1 cellular context compared by ENCODE assay signal in the genomic region with DNA sequence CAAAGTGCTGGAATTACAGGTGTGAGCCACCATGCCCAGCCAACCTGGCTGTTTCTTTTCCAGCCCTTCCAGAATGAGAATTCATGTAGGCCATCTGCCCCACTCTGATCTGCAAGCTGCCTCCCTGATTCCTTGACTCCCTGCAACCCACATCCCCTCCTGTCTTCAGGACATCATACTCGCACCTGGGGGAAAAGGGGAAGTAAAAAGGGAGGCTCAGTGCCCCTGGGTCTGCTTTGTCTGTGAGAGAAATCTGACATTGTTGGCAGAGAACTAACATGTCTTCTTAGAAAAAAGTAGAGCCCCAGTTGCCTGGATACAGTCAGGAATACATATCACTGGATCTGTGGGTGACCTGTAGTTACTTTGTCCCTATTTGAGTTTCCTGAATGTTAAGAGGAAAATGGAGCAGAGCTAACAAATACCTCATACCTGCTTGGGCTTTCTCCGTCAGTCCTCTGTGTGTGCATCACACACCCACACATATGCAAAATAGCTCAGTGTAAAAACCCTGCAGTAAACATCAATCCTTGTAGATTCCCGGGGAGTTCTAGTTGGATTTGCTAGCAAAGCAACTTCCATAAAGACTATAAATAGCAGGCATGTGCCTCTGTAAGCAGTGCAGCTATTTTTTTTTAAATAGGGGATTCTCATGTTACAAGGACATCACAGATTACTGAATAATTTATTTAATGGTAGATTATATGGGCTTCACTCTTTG.
TF ChIP-seq lines count a peak whose summit lies in the region.

No MANE protein-coding gene starts in this region.

TF ChIP-seq in HEK293, 187 proteins besides CTCF, POLR2A, EP300 and RAD21 (continued from another document):
- TF ChIP-seq, protein P1, sequence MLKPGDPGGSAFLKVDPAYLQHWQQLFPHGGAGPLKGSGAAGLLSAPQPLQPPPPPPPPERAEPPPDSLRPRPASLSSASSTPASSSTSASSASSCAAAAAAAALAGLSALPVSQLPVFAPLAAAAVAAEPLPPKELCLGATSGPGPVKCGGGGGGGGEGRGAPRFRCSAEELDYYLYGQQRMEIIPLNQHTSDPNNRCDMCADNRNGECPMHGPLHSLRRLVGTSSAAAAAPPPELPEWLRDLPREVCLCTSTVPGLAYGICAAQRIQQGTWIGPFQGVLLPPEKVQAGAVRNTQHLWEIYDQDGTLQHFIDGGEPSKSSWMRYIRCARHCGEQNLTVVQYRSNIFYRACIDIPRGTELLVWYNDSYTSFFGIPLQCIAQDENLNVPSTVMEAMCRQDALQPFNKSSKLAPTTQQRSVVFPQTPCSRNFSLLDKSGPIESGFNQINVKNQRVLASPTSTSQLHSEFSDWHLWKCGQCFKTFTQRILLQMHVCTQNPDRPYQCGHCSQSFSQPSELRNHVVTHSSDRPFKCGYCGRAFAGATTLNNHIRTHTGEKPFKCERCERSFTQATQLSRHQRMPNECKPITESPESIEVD (tag by site-specific recombination; IDR thresholded peaks at IDR 0.05): peak; percentile 77
- TF ChIP-seq ZFP3 (tag by site-specific recombination; IDR thresholded peaks at IDR 0.05; ENCODE audit: low read depth) (no peak), ZNF629 (tag by site-specific recombination; IDR thresholded peaks at IDR 0.05) (0 out of 2 replicates have a peak, but pooled peaks have one; percentile 23), ZBTB20 (tag by site-specific recombination; IDR thresholded peaks at IDR 0.05) (no peak), ZXDB (tag by site-specific recombination; IDR thresholded peaks at IDR 0.05) (no peak), ZNF426 (tag by site-specific recombination; IDR thresholded peaks at IDR 0.05) (no peak), ZNF121 (tag by site-specific recombination; IDR thresholded peaks at IDR 0.05) (no peak), YY1 (tag by site-specific recombination; IDR thresholded peaks at IDR 0.05) (no peak), YY2 (tag by site-specific recombination; IDR thresholded peaks at IDR 0.05) (no peak), ZNF555 (tag by site-specific recombination; conservative IDR thresholded peaks at IDR 0.05) (no peak), ZNF747 (tag by site-specific recombination; IDR thresholded peaks at IDR 0.05) (no peak), ZNF473 (tag by site-specific recombination; IDR thresholded peaks at IDR 0.05) (no peak), GLIS1 (tag by site-specific recombination; IDR thresholded peaks at IDR 0.05) (no peak), ZFP37 (tag by site-specific recombination; IDR thresholded peaks at IDR 0.05) (no peak), ZBTB17 (tag by site-specific recombination; IDR thresholded peaks at IDR 0.05) (0 out of 2 replicates have a peak, but pooled peaks have one; percentile 25), REST (tag by site-specific recombination; IDR thresholded peaks at IDR 0.05) (no peak), ZNF792 (tag by site-specific recombination; IDR thresholded peaks at IDR 0.05) (no peak)
- TF ChIP-seq, protein P2, sequence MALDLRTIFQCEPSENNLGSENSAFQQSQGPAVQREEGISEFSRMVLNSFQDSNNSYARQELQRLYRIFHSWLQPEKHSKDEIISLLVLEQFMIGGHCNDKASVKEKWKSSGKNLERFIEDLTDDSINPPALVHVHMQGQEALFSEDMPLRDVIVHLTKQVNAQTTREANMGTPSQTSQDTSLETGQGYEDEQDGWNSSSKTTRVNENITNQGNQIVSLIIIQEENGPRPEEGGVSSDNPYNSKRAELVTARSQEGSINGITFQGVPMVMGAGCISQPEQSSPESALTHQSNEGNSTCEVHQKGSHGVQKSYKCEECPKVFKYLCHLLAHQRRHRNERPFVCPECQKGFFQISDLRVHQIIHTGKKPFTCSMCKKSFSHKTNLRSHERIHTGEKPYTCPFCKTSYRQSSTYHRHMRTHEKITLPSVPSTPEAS (tag by site-specific recombination; IDR thresholded peaks at IDR 0.05): no peak
- TF ChIP-seq, protein P3, sequence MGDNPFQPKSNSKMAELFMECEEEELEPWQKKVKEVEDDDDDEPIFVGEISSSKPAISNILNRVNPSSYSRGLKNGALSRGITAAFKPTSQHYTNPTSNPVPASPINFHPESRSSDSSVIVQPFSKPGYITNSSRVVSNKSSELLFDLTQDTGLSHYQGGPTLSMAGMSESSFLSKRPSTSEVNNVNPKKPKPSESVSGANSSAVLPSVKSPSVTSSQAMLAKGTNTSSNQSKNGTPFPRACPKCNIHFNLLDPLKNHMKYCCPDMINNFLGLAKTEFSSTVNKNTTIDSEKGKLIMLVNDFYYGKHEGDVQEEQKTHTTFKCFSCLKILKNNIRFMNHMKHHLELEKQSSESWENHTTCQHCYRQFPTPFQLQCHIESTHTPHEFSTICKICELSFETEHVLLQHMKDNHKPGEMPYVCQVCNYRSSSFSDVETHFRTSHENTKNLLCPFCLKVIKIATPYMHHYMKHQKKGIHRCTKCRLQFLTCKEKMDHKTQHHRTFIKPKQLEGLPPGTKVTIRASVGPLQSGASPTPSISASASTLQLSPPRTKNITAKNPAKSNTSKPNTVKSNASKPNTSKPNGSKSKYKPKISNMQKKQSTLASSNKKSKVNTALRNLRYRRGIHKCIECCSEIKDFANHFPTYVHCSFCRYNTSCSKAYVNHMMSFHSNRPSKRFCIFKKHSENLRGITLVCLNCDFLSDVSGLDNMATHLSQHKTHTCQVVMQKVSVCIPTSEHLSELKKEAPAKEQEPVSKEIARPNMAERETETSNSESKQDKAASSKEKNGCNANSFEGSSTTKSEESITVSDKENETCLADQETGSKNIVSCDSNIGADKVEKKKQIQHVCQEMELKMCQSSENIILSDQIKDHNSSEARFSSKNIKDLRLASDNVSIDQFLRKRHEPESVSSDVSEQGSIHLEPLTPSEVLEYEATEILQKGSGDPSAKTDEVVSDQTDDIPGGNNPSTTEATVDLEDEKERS (tag by site-specific recombination; IDR thresholded peaks at IDR 0.05): no peak
